In genomic region chr1:67735806-67736627, GRCh38 we compare ENCODE assay signal across 8 cellular contexts. TPM values are rescaled to one million over a fixed set of nuclear protein-coding genes. Genes with fewer than 3 reads are reported as not detected.
DNase-seq lines count a peak whose midpoint lies in the region; ATAC-seq and TF ChIP-seq lines count a peak whose summit lies in the region.

No MANE protein-coding gene starts in this region.

- ATAC-seq in GM18502 (IDR thresholded peaks at IDR 0.05; ENCODE audit: poor library complexity, unreplicated experiment), result peak; percentile 93
- ATAC-seq in HG02571 (IDR thresholded peaks at IDR 0.05; ENCODE audit: unreplicated experiment), result peak; percentile 98
- peak; percentile 83 for ATAC-seq in effector memory CD8-positive, alpha-beta T cell (replicated peaks)

- peaks cover 17 to 48% of the 10 kb centered on the region in 2 donors for H3K4me1 ChIP-seq in mucosa of rectum (ENCODE audit: control insufficient read depth in 2 of 2, insufficient read depth in 2 of 2, low read length in 2 of 2)
- peaks cover 57% of the 10 kb centered on the region for H3K4me1 ChIP-seq in suprapubic skin

- peak overlapping the region; percentile 60 to 63 for H3K9ac ChIP-seq in mucosa of rectum (ENCODE audit: low read depth in 1 of 2, low read length in 2 of 2)

- DNase-seq in NCI-H1105 (lab: John Stamatoyannopoulos, UW) (peak; percentile 27), suprapubic skin (ENCODE audit: low spot score in 2 of 2) (peak; percentile 82 to 91), NCI-H524 (lab: John Stamatoyannopoulos, UW) (no peak)
- peak; percentile 5 to 12 for DNase-seq in activated CD4-positive, alpha-beta T cell treated with anti-CD3 and anti-CD28 coated beads for 4 hours
- no peak for DNase-seq in effector memory CD8-positive, alpha-beta T cell

- no peak for TF ChIP-seq POLR2A in suprapubic skin (IDR thresholded peaks at IDR 0.05)

- no peak for TF ChIP-seq EP300 in suprapubic skin (IDR thresholded peaks at IDR 0.05)

- peak overlapping the region; percentile 49 to 69 for H3K4me3 ChIP-seq in mucosa of rectum (ENCODE audit: low read length in 2 of 2)
- peak overlapping the region; percentile 18 for H3K4me3 ChIP-seq in suprapubic skin

- TF ChIP-seq CTCF in suprapubic skin (IDR thresholded peaks at IDR 0.05), result no peak

- WGBS in suprapubic skin, result 15% methylated on average over 11 of the region's 11 CpGs

- peak overlapping the region; percentile 72 to 77 for H3K4me3 Mint-ChIP-seq in effector memory CD8-positive, alpha-beta T cell

- peaks cover 8 to 11% of the 10 kb centered on the region in 2 donors for H3K4me1 Mint-ChIP-seq in effector memory CD8-positive, alpha-beta T cell (ENCODE audit: low read depth in 2 of 2)

- H3K9me3 Mint-ChIP-seq in effector memory CD8-positive, alpha-beta T cell, result no peaks in the 10 kb centered on the region

- H3K36me3 ChIP-seq in mucosa of rectum (ENCODE audit: control insufficient read depth in 2 of 2, insufficient read depth in 2 of 2, low read length in 2 of 2) (no peaks in the 10 kb centered on the region), suprapubic skin (no peaks in the 10 kb centered on the region)

- H3K27ac ChIP-seq in mucosa of rectum (ENCODE audit: low read depth in 2 of 2, low read length in 2 of 2), result peak overlapping the region; percentile 86 to 87
- H3K27ac ChIP-seq in suprapubic skin, result peak overlapping the region; percentile 88

- H3K27ac Mint-ChIP-seq in effector memory CD8-positive, alpha-beta T cell, result peak overlapping the region; percentile 50 to 92

- H3K27me3 Mint-ChIP-seq in effector memory CD8-positive, alpha-beta T cell, result peaks cover 0 to 10% of the 10 kb centered on the region in 2 donors

- H3K36me3 Mint-ChIP-seq in effector memory CD8-positive, alpha-beta T cell (ENCODE audit: insufficient read depth), result no peaks in the 10 kb centered on the region

- H3K9me3 ChIP-seq in mucosa of rectum (ENCODE audit: control insufficient read depth in 2 of 2, low read length in 2 of 2), result no peaks in the 10 kb centered on the region
- H3K9me3 ChIP-seq in suprapubic skin, result no peaks in the 10 kb centered on the region

- no peaks in the 10 kb centered on the region for H3K27me3 ChIP-seq in mucosa of rectum (ENCODE audit: control insufficient read depth in 2 of 2, insufficient read depth in 2 of 2, low read length in 2 of 2)
- H3K27me3 ChIP-seq in suprapubic skin, result no peaks in the 10 kb centered on the region

RNA-seq across cellular contexts. Expression of gene GADD45A, which starts 51.0 kb away (rescaled TPM):
- total RNA-seq in suprapubic skin, result 10 to 100 TPM; 25.4 to 44.6 (median 26.6) TPM

Comparison
In these comparisons a context has a peak if more than half of its experiments do, and no peak if none do; other contexts are left out.
1. DNase-seq: peak in NCI-H1105 (single experiment), activated CD4-positive, alpha-beta T cell treated with anti-CD3 and anti-CD28 coated beads for 4 hours (2 of 2) and suprapubic skin (2 of 2); none in effector memory CD8-positive, alpha-beta T cell (0 of 3) and NCI-H524 (0 of 2).
2. Peak in every context shown above with its lines, with median percentiles within 50 percentile points of each other: ATAC-seq.